11 cellular contexts compared by ENCODE assay signal in genomic region chr3:50604628-50605588, GRCh38. TPM values are rescaled to one million over a fixed set of nuclear protein-coding genes. Genes with fewer than 3 reads are reported as not detected.
DNase-seq lines count a peak whose midpoint lies in the region; ATAC-seq, FAIRE-seq and TF ChIP-seq lines count a peak whose summit lies in the region.
"Had no signal": no experiment of that assay in that cellular context is flagged by ENCODE, and none has a peak within 500 bp of the region (broad histone marks: within the 10 kb centered on the region; RNA-seq: fewer than 3 reads in every experiment).

No MANE protein-coding gene starts in this region.

- intact Hi-C loops in GM12878 (cut with micrococcal nuclease; ENCODE audit: unreplicated experiment), result no loop called here

- no peaks in the 10 kb centered on the region for H3K27me3 Mint-ChIP-seq in naive B cell

- no peak for TF ChIP-seq POLR2A in GM12878 (IDR thresholded peaks at IDR 0.05; ENCODE audit: low read depth, low read length)

- POLR2A ChIA-PET in GM12878 (lab: Charles Lee), result interaction anchor here (7.6 kb wide), 1 partner anchor 15 kb away, joined by 65 read pairs; no protein-coding TSS in a partner anchor

- TF ChIP-seq CTCF in GM12878 (IDR thresholded peaks at IDR 0.05 in 2 of 3, conservative IDR thresholded peaks at IDR 0.05 in 1 of 3; ENCODE audit: control insufficient read depth in 2 of 3, extremely low read depth in 1 of 3, insufficient read depth in 1 of 3, low read depth in 3 of 3, low read length in 3 of 3), result no peak

- peak overlapping the region in 5 of 6 donors; percentile 81 to 98 (median 92) for H3K27ac Mint-ChIP-seq in naive B cell
- H3K27ac Mint-ChIP-seq: WTC11 had no signal

- peak; percentile 48 for DNase-seq in stimulated activated CD4-positive, alpha-beta T cell treated with anti-CD3 and anti-CD28 coated beads, Interleukin-15, amount 100 ng/mL, for 24 hours
- DNase-seq in stimulated activated CD4-positive, alpha-beta T cell treated with anti-CD3 and anti-CD28 coated beads, Interleukin-2, amount 100 ng/mL, for 24 hours, result no peak
- DNase-seq in GM12878 (ENCODE audit: low read depth, low spot score) (no peak), naive B cell (peak; percentile 55), inferior parietal cortex (ENCODE audit: extremely low spot score) (no peak), NCI-H1417 treated with DMSO at 0.1 percent for 48 hours (lab: John Stamatoyannopoulos, UW) (no peak)
- DNase-seq: NCI-H2081 had no signal

- no peak overlapping the region; the same call in 1 of the 2 replicates for H3K9ac ChIP-seq in GM12878 (ENCODE audit: control insufficient read depth, insufficient read depth, low read length)

- no peak overlapping the region; the same call in 1 of the 2 replicates for H3K4me2 ChIP-seq in GM12878 (ENCODE audit: control insufficient read depth, insufficient read depth)

- WGBS in GM12878 (ENCODE audit: insufficient coverage, insufficient replicate concordance, low lambda C conversion rate, missing lambda C conversion rate), result 43% methylated on average over 14 of the region's 14 CpGs

- RAD21 ChIA-PET in GM12878 (lab: Charles Lee; ENCODE audit: unreplicated experiment), result interaction anchor here (0.7 to 1.7 kb wide), 3 partner anchors 11 to 35 kb away, joined by 3 to 4 read pairs (median 3); partner anchors contain the start of gene HEMK1

- SMC1A ChIA-PET in GM12878 (lab: Charles Lee; ENCODE audit: uncharacterized antibody, unreplicated experiment), result interaction anchor here (0.9 kb wide), 1 partner anchor 14 kb away, joined by 3 read pairs; no protein-coding TSS in a partner anchor

- H3K27me3 ChIP-seq in GM12878 (replicated peaks in 1 of 2; ENCODE audit: control insufficient read depth in 2 of 2, insufficient read depth in 2 of 2, low read length in 1 of 2), result no peaks in the 10 kb centered on the region

- FAIRE-seq in GM12878 (lab: Jason Lieb, UNC), result no peak
- FAIRE-seq: endometrium had no signal

- H3K4me3 Mint-ChIP-seq in naive B cell, result peak overlapping the region in 5 of 8 donors; percentile 8 to 62 (median 26)
- H3K4me3 Mint-ChIP-seq: WTC11 had no signal

- no peak for TF ChIP-seq EP300 in GM12878 (IDR thresholded peaks at IDR 0.05; ENCODE audit: borderline replicate concordance in 1 of 2, control insufficient read depth in 1 of 2, low read depth in 2 of 2, low read length in 2 of 2)

- H3K4me1 Mint-ChIP-seq in naive B cell, result peaks cover 36 to 61% (median 50%) of the 10 kb centered on the region in 3 donors
- H3K4me1 Mint-ChIP-seq: WTC11 had no signal

- no peak for TF ChIP-seq RAD21 in GM12878 (IDR thresholded peaks at IDR 0.05; ENCODE audit: insufficient read depth, low read depth, low read length)

- H4K20me1 ChIP-seq in GM12878 (ENCODE audit: control insufficient read depth, insufficient read depth), result no peaks in the 10 kb centered on the region

- H3K9me3 Mint-ChIP-seq in naive B cell, result no peaks in the 10 kb centered on the region
- H3K9me3 Mint-ChIP-seq: WTC11 had no signal

- no peak overlapping the region for H3K27ac ChIP-seq in GM12878 (ENCODE audit: control insufficient read depth, insufficient read depth)

- no peak overlapping the region for H3K4me3 ChIP-seq in GM12878

- CTCF ChIA-PET in GM12878 (lab: Yijun Ruan, JAX), result interaction anchor here (0.7 to 2.1 kb wide), 4 partner anchors 8 to 34 kb away, joined by 3 to 9 read pairs (median 5); no protein-coding TSS in a partner anchor

- in situ Hi-C loops in GM12878 (cut with MboI), result loop anchor here (25.0 kb wide), 1 partner anchor 1082 kb away; no protein-coding TSS in a partner anchor

- no peaks in the 10 kb centered on the region for H3K9me3 ChIP-seq in GM12878 (replicated peaks; ENCODE audit: control insufficient read depth, insufficient read depth, low read length)

- peaks cover 21% of the 10 kb centered on the region for H3K4me1 ChIP-seq in GM12878 (ENCODE audit: control insufficient read depth, insufficient read depth, low read length)

- no peak overlapping the region for H2AFZ ChIP-seq in GM12878 (ENCODE audit: control insufficient read depth, low read depth, low read length)

- no peaks in the 10 kb centered on the region for H3K36me3 Mint-ChIP-seq in naive B cell
- H3K36me3 Mint-ChIP-seq: WTC11 had no signal

- ATAC-seq in GM12878 (peak; percentile 35), naive B cell (ENCODE audit: low read depth in 2 of 2) (peak; percentile 85), GM19397 (IDR thresholded peaks at IDR 0.05; ENCODE audit: unreplicated experiment) (no peak), HG02623 (IDR thresholded peaks at IDR 0.05; ENCODE audit: unreplicated experiment) (no peak)
- ATAC-seq: WTC11 had no signal

- no peaks in the 10 kb centered on the region for H3K79me2 ChIP-seq in GM12878 (ENCODE audit: control insufficient read depth, insufficient read depth, low read length)

- BruUV-seq in GM12878 (replicated peaks; lab: Mats Ljungman, UMichigan), result no TSS peak

- no peaks in the 10 kb centered on the region for H3K36me3 ChIP-seq in GM12878 (ENCODE audit: control insufficient read depth in 2 of 2, insufficient read depth in 2 of 2, low read length in 1 of 2)

RNA-seq across cellular contexts. Expression of gene CISH, which starts 6.7 kb away (rescaled TPM):
- total RNA-seq in GM12878 (2013; cell fraction: nucleolus; rRNA removed), result 2.3 and 2.6 TPM in 2 replicates
- 2.3 and 2.5 TPM in 2 replicates for total RNA-seq in GM12878 (2014; rRNA removed)
- total RNA-seq in GM12878 (2014; rRNA removed; fragmentation: Illumina TruSeq; extraction: Trizol), result 0.94 and 1.0 TPM in 2 replicates
- total RNA-seq in GM12878 (2021), result 4.4 and 5.1 TPM in 2 replicates
- 0.25 TPM for polyA plus RNA-seq in GM12878 (2011; ENCODE audit: low read depth)
- polyA plus RNA-seq in GM12878 (2011; rRNA removed), result 0.20 and 0.41 TPM in 2 replicates
- 0.97 and 1.0 TPM in 2 replicates for polyA plus RNA-seq in GM12878 (2011; cell fraction: cytosol; rRNA removed)
- 1.8 and 2.2 TPM in 2 replicates for polyA plus RNA-seq in GM12878 (2011; cell fraction: nucleus; rRNA removed)
- 1.4 and 1.5 TPM in 2 replicates for polyA plus RNA-seq in GM12878 (2012)
- polyA plus RNA-seq in GM12878 (2014; fragmentation: Illumina TruSeq; extraction: Trizol), result 1.4 and 2.7 TPM in 2 replicates
- polyA plus RNA-seq in GM12878 (2014; fragmentation: Nextera tagmentation; extraction: Ambion mirVana), result under 1 TPM; 0.21 to 0.57 TPM
- 3.2 and 3.7 TPM in 2 replicates for polyA plus RNA-seq in GM12878 (2014; rRNA removed)
- 1 to 10 TPM; 1.1 to 2.5 TPM for polyA plus RNA-seq in GM12878 (2016; fragmentation: Nextera tagmentation; extraction: Ambion mirVana)
- 1.6 and 1.9 TPM in 2 replicates for polyA minus RNA-seq in GM12878 (2011; rRNA and poly(A)+ RNA removed)
- polyA minus RNA-seq in GM12878 (2011; cell fraction: cytosol; rRNA and poly(A)+ RNA removed), result 0.80 and 0.94 TPM in 2 replicates
- 1.9 and 3.2 TPM in 2 replicates for polyA minus RNA-seq in GM12878 (2011; cell fraction: nucleus; rRNA and poly(A)+ RNA removed)
- polyA plus RNA-seq in naive B cell (ENCODE audit: low read depth in 6 of 6), result 1 to 10 TPM in 1 of 6 donors, under 1 TPM in 3, not detected in 2; 0.34 to 1.3 (median 0.76) TPM

RNA-seq across cellular contexts. Expression of gene MAPKAPK3, which starts 12.0 kb away (rescaled TPM):
- 25.1 and 26.3 TPM in 2 replicates for total RNA-seq in GM12878 (2013; cell fraction: nucleolus; rRNA removed)
- total RNA-seq in GM12878 (2014; rRNA removed) (42.6 and 49.2 TPM in 2 replicates), GM12878 (2014; rRNA removed; fragmentation: Illumina TruSeq; extraction: Trizol) (25.4 and 27.2 TPM in 2 replicates), GM12878 (2021) (39.9 and 42.0 TPM in 2 replicates)
- 9.1 TPM for polyA plus RNA-seq in GM12878 (2011; ENCODE audit: low read depth)
- polyA plus RNA-seq in GM12878 (2011; rRNA removed) (33.5 and 66.0 TPM in 2 replicates), GM12878 (2014; fragmentation: Illumina TruSeq; extraction: Trizol) (39.9 and 46.7 TPM in 2 replicates), GM12878 (2014; fragmentation: Nextera tagmentation; extraction: Ambion mirVana) (1 to 10 TPM; 7.9 to 8.7 TPM), GM12878 (2014; rRNA removed) (43.9 and 45.3 TPM in 2 replicates), GM12878 (2016; fragmentation: Nextera tagmentation; extraction: Ambion mirVana) (10 to 100 TPM; 32.4 to 38.0 TPM), naive B cell (ENCODE audit: low read depth in 6 of 6) (10 to 100 TPM; 14.6 to 26.8 (median 19.3) TPM)
- 81.5 and 93.9 TPM in 2 replicates for polyA plus RNA-seq in GM12878 (2011; cell fraction: cytosol; rRNA removed)
- polyA plus RNA-seq in GM12878 (2011; cell fraction: nucleus; rRNA removed), result 58.1 and 59.6 TPM in 2 replicates
- 14.5 and 14.9 TPM in 2 replicates for polyA plus RNA-seq in GM12878 (2012)
- polyA minus RNA-seq in GM12878 (2011; rRNA and poly(A)+ RNA removed), result 53.0 and 58.0 TPM in 2 replicates
- polyA minus RNA-seq in GM12878 (2011; cell fraction: cytosol; rRNA and poly(A)+ RNA removed), result 12.2 and 17.4 TPM in 2 replicates
- 11.7 and 18.6 TPM in 2 replicates for polyA minus RNA-seq in GM12878 (2011; cell fraction: nucleus; rRNA and poly(A)+ RNA removed)

RNA-seq across cellular contexts. Expression of gene HEMK1, which starts 35.6 kb away (rescaled TPM):
- 52.1 and 58.3 TPM in 2 replicates for total RNA-seq in GM12878 (2013; cell fraction: nucleolus; rRNA removed)
- 10.4 and 11.3 TPM in 2 replicates for total RNA-seq in GM12878 (2014; rRNA removed)
- total RNA-seq in GM12878 (2014; rRNA removed; fragmentation: Illumina TruSeq; extraction: Trizol), result 9.5 and 10.5 TPM in 2 replicates
- total RNA-seq in GM12878 (2021), result 14.4 and 16.4 TPM in 2 replicates
- 13.7 TPM for polyA plus RNA-seq in GM12878 (2011; ENCODE audit: low read depth)
- polyA plus RNA-seq in GM12878 (2011; rRNA removed), result 8.7 and 13.5 TPM in 2 replicates
- 16.2 and 20.1 TPM in 2 replicates for polyA plus RNA-seq in GM12878 (2011; cell fraction: cytosol; rRNA removed)
- polyA plus RNA-seq in GM12878 (2011; cell fraction: nucleus; rRNA removed), result 57.9 and 77.5 TPM in 2 replicates
- 14.4 and 14.5 TPM in 2 replicates for polyA plus RNA-seq in GM12878 (2012)
- polyA plus RNA-seq in GM12878 (2014; fragmentation: Illumina TruSeq; extraction: Trizol), result 4.9 and 9.9 TPM in 2 replicates
- polyA plus RNA-seq in GM12878 (2014; fragmentation: Nextera tagmentation; extraction: Ambion mirVana), result 10 to 100 TPM in 1 of 2 experiments, 1 to 10 TPM in 1; 2.8 to 10.5 TPM
- 15.1 and 15.8 TPM in 2 replicates for polyA plus RNA-seq in GM12878 (2014; rRNA removed)
- 10 to 100 TPM; 17.8 to 19.0 TPM for polyA plus RNA-seq in GM12878 (2016; fragmentation: Nextera tagmentation; extraction: Ambion mirVana)
- polyA minus RNA-seq in GM12878 (2011; rRNA and poly(A)+ RNA removed), result 12.1 and 16.6 TPM in 2 replicates
- polyA minus RNA-seq in GM12878 (2011; cell fraction: cytosol; rRNA and poly(A)+ RNA removed), result 4.0 and 4.4 TPM in 2 replicates
- 18.7 and 25.0 TPM in 2 replicates for polyA minus RNA-seq in GM12878 (2011; cell fraction: nucleus; rRNA and poly(A)+ RNA removed)
- polyA plus RNA-seq in naive B cell (ENCODE audit: low read depth in 6 of 6), result 10 to 100 TPM; 18.2 to 44.6 (median 32.8) TPM

RNA-seq across cellular contexts. Expression of gene C3orf18, which starts 37.4 kb away (rescaled TPM):
- total RNA-seq in GM12878 (2013; cell fraction: nucleolus; rRNA removed), result 2.5 and 3.6 TPM in 2 replicates
- total RNA-seq in GM12878 (2014; rRNA removed) (0.45 and 0.87 TPM in 2 replicates), GM12878 (2014; rRNA removed; fragmentation: Illumina TruSeq; extraction: Trizol) (0.64 and 0.76 TPM in 2 replicates), GM12878 (2021) (0.61 and 1.3 TPM in 2 replicates)
- 1.3 TPM for polyA plus RNA-seq in GM12878 (2011; ENCODE audit: low read depth)
- polyA plus RNA-seq in GM12878 (2011; rRNA removed) (2.3 and 3.2 TPM in 2 replicates), GM12878 (2014; fragmentation: Illumina TruSeq; extraction: Trizol) (0.48 and 1.0 TPM in 2 replicates), GM12878 (2014; fragmentation: Nextera tagmentation; extraction: Ambion mirVana) (under 1 TPM; 0.06 to 0.22 TPM), GM12878 (2014; rRNA removed) (0.77 and 1.7 TPM in 2 replicates), GM12878 (2016; fragmentation: Nextera tagmentation; extraction: Ambion mirVana) (under 1 TPM; 0.44 to 0.56 TPM), naive B cell (ENCODE audit: low read depth in 6 of 6) (10 to 100 TPM in 2 of 6 donors, 1 to 10 TPM in 4; 3.6 to 11.3 (median 6.4) TPM)
- 3.9 and 4.8 TPM in 2 replicates for polyA plus RNA-seq in GM12878 (2011; cell fraction: cytosol; rRNA removed)
- polyA plus RNA-seq in GM12878 (2011; cell fraction: nucleus; rRNA removed), result 8.2 and 11.4 TPM in 2 replicates
- polyA plus RNA-seq in GM12878 (2012), result 1.6 and 1.9 TPM in 2 replicates
- 1.6 and 3.4 TPM in 2 replicates for polyA minus RNA-seq in GM12878 (2011; rRNA and poly(A)+ RNA removed)
- 0.52 TPM in 1 of 2 replicates, not detected in the other for polyA minus RNA-seq in GM12878 (2011; cell fraction: cytosol; rRNA and poly(A)+ RNA removed)
- polyA minus RNA-seq in GM12878 (2011; cell fraction: nucleus; rRNA and poly(A)+ RNA removed), result 1.8 and 3.3 TPM in 2 replicates

Comparison
In these comparisons a context has a peak if more than half of its experiments do, and no peak if none do; other contexts are left out.
1. DNase-seq: peak in stimulated activated CD4-positive, alpha-beta T cell treated with anti-CD3 and anti-CD28 coated beads, Interleukin-15, amount 100 ng/mL, for 24 hours (single experiment) and naive B cell (single experiment); none in stimulated activated CD4-positive, alpha-beta T cell treated with anti-CD3 and anti-CD28 coated beads, Interleukin-2, amount 100 ng/mL, for 24 hours (0 of 2), GM12878 (single experiment), inferior parietal cortex (single experiment) and NCI-H1417 treated with DMSO at 0.1 percent for 48 hours (single experiment).
2. ATAC-seq: peak in GM12878 (single experiment) and naive B cell (2 of 2); none in GM19397 (single experiment) and HG02623 (single experiment).